ENCODE assay signal across 8 cellular contexts in genomic region chr16:28846933-28847273, GRCh38. TPM values are rescaled to one million over a fixed set of nuclear protein-coding genes. Genes with fewer than 3 reads are reported as not detected.
DNase-seq lines count a peak whose midpoint lies in the region; ATAC-seq and TF ChIP-seq lines count a peak whose summit lies in the region.

No MANE protein-coding gene starts in this region.

- no peak for DNase-seq in activated naive CD4-positive, alpha-beta T cell (lab: John Stamatoyannopoulos, UW)
- DNase-seq in RKO (ENCODE audit: low spot score) = peak; percentile 40
- DNase-seq in endothelial cell (ENCODE audit: low spot score) = no peak
- DNase-seq in natural killer cell treated with Interleukin-12 subunit alpha and Interleukin-12 subunit beta and Interleukin-15 and Interleukin-18, amount 100 ng/mL, for 72 hours (ENCODE audit: low spot score) = no peak
- no peak for DNase-seq in MV-4-11 (lab: John Stamatoyannopoulos, UW)
- DNase-seq in DMS79 treated with DMSO at 0.1 percent for 48 hours (lab: John Stamatoyannopoulos, UW) = no peak

- peak overlapping the region; percentile 95 for H3K27ac Mint-ChIP-seq in activated naive CD4-positive, alpha-beta T cell treated with anti-CD3 and anti-CD28 coated beads, Interleukin-2, amount 50 U/mL, for 24 hours
- peak overlapping the region; percentile 36 for H3K27ac Mint-ChIP-seq in endothelial cell (ENCODE audit: unreplicated experiment)
- peak overlapping the region; percentile 98 to 99 for H3K27ac Mint-ChIP-seq in natural killer cell treated with Interleukin-12 subunit alpha and Interleukin-12 subunit beta and Interleukin-15 and Interleukin-18, amount 100 ng/mL, for 72 hours

- peaks cover 18% of the 10 kb centered on the region for H3K36me3 Mint-ChIP-seq in activated naive CD4-positive, alpha-beta T cell treated with anti-CD3 and anti-CD28 coated beads, Interleukin-2, amount 50 U/mL, for 24 hours
- H3K36me3 Mint-ChIP-seq in endothelial cell (ENCODE audit: low read depth, unreplicated experiment) = peaks cover 20% of the 10 kb centered on the region
- H3K36me3 Mint-ChIP-seq in natural killer cell treated with Interleukin-12 subunit alpha and Interleukin-12 subunit beta and Interleukin-15 and Interleukin-18, amount 100 ng/mL, for 72 hours = peaks cover 9% of the 10 kb centered on the region

- H3K4me3 Mint-ChIP-seq in activated naive CD4-positive, alpha-beta T cell treated with anti-CD3 and anti-CD28 coated beads, Interleukin-2, amount 50 U/mL, for 24 hours = peak overlapping the region; percentile 94
- peak overlapping the region; percentile 96 for H3K4me3 Mint-ChIP-seq in endothelial cell (ENCODE audit: unreplicated experiment)
- peak overlapping the region; percentile 97 for H3K4me3 Mint-ChIP-seq in natural killer cell treated with Interleukin-12 subunit alpha and Interleukin-12 subunit beta and Interleukin-15 and Interleukin-18, amount 100 ng/mL, for 72 hours

- H3K27me3 Mint-ChIP-seq in activated naive CD4-positive, alpha-beta T cell treated with anti-CD3 and anti-CD28 coated beads, Interleukin-2, amount 50 U/mL, for 24 hours = no peaks in the 10 kb centered on the region
- H3K27me3 Mint-ChIP-seq in endothelial cell (ENCODE audit: unreplicated experiment) = peaks cover 6% of the 10 kb centered on the region
- no peaks in the 10 kb centered on the region for H3K27me3 Mint-ChIP-seq in natural killer cell treated with Interleukin-12 subunit alpha and Interleukin-12 subunit beta and Interleukin-15 and Interleukin-18, amount 100 ng/mL, for 72 hours

- H3K4me1 Mint-ChIP-seq in activated naive CD4-positive, alpha-beta T cell treated with anti-CD3 and anti-CD28 coated beads, Interleukin-2, amount 50 U/mL, for 24 hours = peaks cover 29% of the 10 kb centered on the region
- H3K4me1 Mint-ChIP-seq in endothelial cell (ENCODE audit: unreplicated experiment) = peaks cover 11% of the 10 kb centered on the region
- H3K4me1 Mint-ChIP-seq in natural killer cell treated with Interleukin-12 subunit alpha and Interleukin-12 subunit beta and Interleukin-15 and Interleukin-18, amount 100 ng/mL, for 72 hours (ENCODE audit: low read depth in 2 of 2) = peaks cover 29 to 35% of the 10 kb centered on the region in 2 donors

- ATAC-seq in natural killer cell treated with Interleukin-12 subunit alpha and Interleukin-12 subunit beta and Interleukin-15 and Interleukin-18, amount 100 ng/mL, for 72 hours = peak; percentile 1 to 29
- ATAC-seq in HG02870 (IDR thresholded peaks at IDR 0.05; ENCODE audit: unreplicated experiment) = no peak

- no peaks in the 10 kb centered on the region for H3K9me3 Mint-ChIP-seq in activated naive CD4-positive, alpha-beta T cell treated with anti-CD3 and anti-CD28 coated beads, Interleukin-2, amount 50 U/mL, for 24 hours
- no peaks in the 10 kb centered on the region for H3K9me3 Mint-ChIP-seq in endothelial cell (ENCODE audit: unreplicated experiment)
- H3K9me3 Mint-ChIP-seq in natural killer cell treated with Interleukin-12 subunit alpha and Interleukin-12 subunit beta and Interleukin-15 and Interleukin-18, amount 100 ng/mL, for 72 hours = no peaks in the 10 kb centered on the region

- TF ChIP-seq CTCF in endothelial cell (IDR thresholded peaks at IDR 0.05; ENCODE audit: unreplicated experiment) = no peak

RNA-seq across cellular contexts. Expression of gene TUFM, which starts 0.8 kb away (rescaled TPM):
- 173 TPM for total RNA-seq in endothelial cell (ENCODE audit: unreplicated experiment)
- 100 to 1,000 TPM; 183 to 358 TPM for total RNA-seq in natural killer cell treated with Interleukin-12 subunit alpha and Interleukin-12 subunit beta and Interleukin-15 and Interleukin-18, amount 100 ng/mL, for 72 hours

RNA-seq across cellular contexts. Expression of gene SH2B1, which starts 16.7 kb away (rescaled TPM):
- 46.9 TPM for total RNA-seq in endothelial cell (ENCODE audit: unreplicated experiment)
- 10 to 100 TPM; 41.6 to 82.8 TPM for total RNA-seq in natural killer cell treated with Interleukin-12 subunit alpha and Interleukin-12 subunit beta and Interleukin-15 and Interleukin-18, amount 100 ng/mL, for 72 hours

RNA-seq across cellular contexts. Expression of gene ATXN2L, which starts 24.1 kb away (rescaled TPM):
- 184 TPM for total RNA-seq in endothelial cell (ENCODE audit: unreplicated experiment)
- total RNA-seq in natural killer cell treated with Interleukin-12 subunit alpha and Interleukin-12 subunit beta and Interleukin-15 and Interleukin-18, amount 100 ng/mL, for 72 hours = 100 to 1,000 TPM; 263 to 336 TPM

RNA-seq across cellular contexts. Expression of gene ATP2A1, which starts 31.4 kb away (rescaled TPM):
- 1.9 TPM for total RNA-seq in endothelial cell (ENCODE audit: unreplicated experiment)
- total RNA-seq in natural killer cell treated with Interleukin-12 subunit alpha and Interleukin-12 subunit beta and Interleukin-15 and Interleukin-18, amount 100 ng/mL, for 72 hours = 1 to 10 TPM; 1.4 to 5.0 TPM

Comparison
In these comparisons a context has a peak if more than half of its experiments do, and no peak if none do; other contexts are left out.
1. H3K27ac Mint-ChIP-seq: peak in every context shown above with its lines; median percentile 98 in natural killer cell treated with Interleukin-12 subunit alpha and Interleukin-12 subunit beta and Interleukin-15 and Interleukin-18, amount 100 ng/mL, for 72 hours; 95 in activated naive CD4-positive, alpha-beta T cell treated with anti-CD3 and anti-CD28 coated beads, Interleukin-2, amount 50 U/mL, for 24 hours; 36 in endothelial cell.